In genomic region chr17:60525624-60526514, GRCh38 we compare ENCODE assay signal across 8 cellular contexts. TPM values are rescaled to one million over a fixed set of nuclear protein-coding genes. Genes with fewer than 3 reads are reported as not detected.
DNase-seq lines count a peak whose midpoint lies in the region; ATAC-seq and TF ChIP-seq lines count a peak whose summit lies in the region.

Gene APPBP2, minus strand, starts transcription at chr17:60526242. Its CDS starts 311 bp downstream, at chr17:60525931.

- H3K9ac ChIP-seq in colonic mucosa (ENCODE audit: low read depth in 2 of 2, low read length in 2 of 2): peak within 1 kb of the TSS; percentile 86 to 100

- ATAC-seq in HG03378 (IDR thresholded peaks at IDR 0.05; ENCODE audit: unreplicated experiment) (peak; percentile 74), left colon (peak; percentile 96)

- no peak for TF ChIP-seq CTCF in colonic mucosa (IDR thresholded peaks at IDR 0.05)

- peaks cover 6% of the 10 kb centered on the region for H3K27me3 Mint-ChIP-seq in activated CD4-positive, alpha-beta T cell treated with anti-CD3 and anti-CD28 coated beads, Interleukin-2, amount 10 ng/mL, durations not matched to agents 24 days and 14 days

- intact Hi-C loops in activated CD4-positive, alpha-beta T cell treated with anti-CD3 and anti-CD28 coated beads, Interleukin-2, amount 10 ng/mL, durations not matched to agents 24 days and 14 days (cut with micrococcal nuclease): loop anchor here (2.0 to 5.0 kb wide), 5 partner anchors 75 to 449 kb away; partner anchors contain the start of genes BCAS3, HEATR6, PPM1D and USP32
- intact Hi-C loops in colonic mucosa (cut with DNase I) (no loop called here), left colon (cut with DNase I, micrococcal nuclease) (no loop called here)

- H3K27me3 ChIP-seq in colonic mucosa: no peaks in the 10 kb centered on the region

- H3K4me3 ChIP-seq in colonic mucosa: peak within 1 kb of the TSS; percentile 74

- H3K27ac Mint-ChIP-seq in activated CD4-positive, alpha-beta T cell treated with anti-CD3 and anti-CD28 coated beads, Interleukin-2, amount 10 ng/mL, durations not matched to agents 24 days and 14 days: peak within 1 kb of the TSS; percentile 97

- no peaks in the 10 kb centered on the region for H3K9me3 ChIP-seq in colonic mucosa

- H3K36me3 ChIP-seq in colonic mucosa: no peaks in the 10 kb centered on the region

- H3K9me3 Mint-ChIP-seq in activated CD4-positive, alpha-beta T cell treated with anti-CD3 and anti-CD28 coated beads, Interleukin-2, amount 10 ng/mL, durations not matched to agents 24 days and 14 days: no peaks in the 10 kb centered on the region

- TF ChIP-seq POLR2A in GM19099 (IDR thresholded peaks at IDR 0.05; ENCODE audit: extremely low read depth, insufficient read length, low read depth): peak; percentile 87

- DNase-seq in AG20443 (ENCODE audit: low spot score): peak; percentile 95
- DNase-seq in NCI-H510A (lab: John Stamatoyannopoulos, UW): peak; percentile 82
- DNase-seq in activated CD4-positive, alpha-beta T cell treated with anti-CD3 and anti-CD28 coated beads, Interleukin-2, amount 10 ng/mL, durations not matched to agents 24 days and 14 days: peak; percentile 94
- DNase-seq in colonic mucosa: peak; percentile 91
- peak; percentile 86 to 89 for DNase-seq in left colon
- peak; percentile 70 for DNase-seq in stimulated activated CD4-positive, alpha-beta T cell treated with anti-CD3 and anti-CD28 coated beads, Interleukin-1b, Interleukin-23, amount 100 ng/mL, for 48 hours

- H3K36me3 Mint-ChIP-seq in activated CD4-positive, alpha-beta T cell treated with anti-CD3 and anti-CD28 coated beads, Interleukin-2, amount 10 ng/mL, durations not matched to agents 24 days and 14 days (ENCODE audit: low read depth): peaks cover 12% of the 10 kb centered on the region

- no peaks in the 10 kb centered on the region for H3K4me1 ChIP-seq in colonic mucosa

- peaks cover 36% of the 10 kb centered on the region for H3K4me1 Mint-ChIP-seq in activated CD4-positive, alpha-beta T cell treated with anti-CD3 and anti-CD28 coated beads, Interleukin-2, amount 10 ng/mL, durations not matched to agents 24 days and 14 days

- H3K27ac ChIP-seq in colonic mucosa: peak within 1 kb of the TSS; percentile 96

- peak within 1 kb of the TSS; percentile 97 for H3K4me3 Mint-ChIP-seq in activated CD4-positive, alpha-beta T cell treated with anti-CD3 and anti-CD28 coated beads, Interleukin-2, amount 10 ng/mL, durations not matched to agents 24 days and 14 days

RNA-seq across cellular contexts. Expression of gene APPBP2, which starts in this region (rescaled TPM):
- 21.4 and 25.1 TPM in 2 replicates for total RNA-seq in activated CD4-positive, alpha-beta T cell treated with anti-CD3 and anti-CD28 coated beads, Interleukin-2, amount 10 ng/mL, durations not matched to agents 24 days and 14 days
- 10 to 100 TPM; 26.7 to 42.0 TPM for total RNA-seq in colonic mucosa
- total RNA-seq in left colon: 10 to 100 TPM; 30.7 to 34.7 TPM

Comparison
In these comparisons a context has a peak if more than half of its experiments do, and no peak if none do; other contexts are left out.
1. Peak in every context shown above with its lines: DNase-seq, ATAC-seq, H3K4me3 ChIP-seq and H3K27ac ChIP-seq.